Comparison of ENCODE assay signal across 15 cellular contexts in the genomic region with DNA sequence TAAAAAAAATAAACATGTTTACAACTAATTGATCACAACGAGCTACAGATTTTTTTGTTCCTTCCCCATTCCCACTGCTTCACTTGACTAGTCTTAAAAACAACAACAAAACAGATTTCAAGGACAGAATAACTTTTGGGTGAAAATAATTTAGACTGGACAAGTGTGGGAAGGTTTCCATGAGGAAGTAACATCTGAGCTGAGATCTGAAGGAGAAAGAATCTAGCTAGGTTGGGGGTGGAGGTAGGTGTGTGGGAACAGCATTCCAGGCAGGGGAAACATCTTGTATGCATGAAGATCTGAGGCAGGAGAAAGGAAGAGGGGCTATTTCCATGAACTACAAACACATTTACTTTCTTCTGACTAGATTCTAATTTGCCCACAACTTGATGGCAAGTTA. TPM values are rescaled to one million over a fixed set of nuclear protein-coding genes. Genes with fewer than 3 reads are reported as not detected.
DNase-seq lines count a peak whose midpoint lies in the region; ATAC-seq and TF ChIP-seq lines count a peak whose summit lies in the region.
"Had no signal": no experiment of that assay in that cellular context is flagged by ENCODE, and none has a peak within 500 bp of the region (broad histone marks: within the 10 kb centered on the region; RNA-seq: fewer than 3 reads in every experiment).

No MANE protein-coding gene starts in this region.

- H3K9ac ChIP-seq in endodermal cell (ENCODE audit: extremely low read depth, low read length, poor library complexity, severe bottlenecking) = no peak overlapping the region
- H3K9ac ChIP-seq: parathyroid adenoma had no signal

- TF ChIP-seq CTCF in CD4-positive, alpha-beta T cell (IDR thresholded peaks at IDR 0.05) = no peak
- TF ChIP-seq CTCF in HFFc6 (IDR thresholded peaks at IDR 0.05) (no peak), endodermal cell (conservative IDR thresholded peaks at IDR 0.05) (no peak), osteoblast (IDR thresholded peaks at IDR 0.05; ENCODE audit: extremely low read depth, low read depth, low read length) (no peak), breast epithelium (IDR thresholded peaks at IDR 0.05) (no peak)

- H3K36me3 Mint-ChIP-seq in CD4-positive, alpha-beta T cell (ENCODE audit: low read depth) = peaks cover 84% of the 10 kb centered on the region
- H3K36me3 Mint-ChIP-seq in HFFc6 (ENCODE audit: low read depth) (peaks cover 19% of the 10 kb centered on the region), endodermal cell (ENCODE audit: low read depth) (peaks cover 52% of the 10 kb centered on the region)

- CTCF ChIA-PET in CD4-positive, alpha-beta T cell (lab: Charles Lee) = interaction anchor here (0.6 to 8.8 kb wide), 8 partner anchors 8 to 335 kb away, joined by 3 to 91 read pairs (median 4); a partner anchor contains a TSS

- no peak for ATAC-seq in CD4-positive, alpha-beta T cell (ENCODE audit: poor library complexity)
- no peak for ATAC-seq in HG02840 (IDR thresholded peaks at IDR 0.05; ENCODE audit: low FRiP score, unreplicated experiment)

- peaks cover 69% of the 10 kb centered on the region for H3K79me2 ChIP-seq in osteoblast (ENCODE audit: insufficient read depth, low read length)

- H3K36me3 ChIP-seq in endodermal cell (ENCODE audit: control insufficient read depth, insufficient read depth, low read length) (peaks cover 81% of the 10 kb centered on the region), osteoblast (ENCODE audit: insufficient read depth, low read length) (peaks cover 35% of the 10 kb centered on the region), breast epithelium (no peaks in the 10 kb centered on the region)

- no peak overlapping the region for H3K4me3 Mint-ChIP-seq in CD4-positive, alpha-beta T cell
- no peak overlapping the region for H3K4me3 Mint-ChIP-seq in HFFc6
- H3K4me3 Mint-ChIP-seq in endodermal cell = no peak overlapping the region

- peak overlapping the region; percentile 54 for H3K27ac Mint-ChIP-seq in CD4-positive, alpha-beta T cell
- peak overlapping the region; percentile 10 for H3K27ac Mint-ChIP-seq in HFFc6
- peak overlapping the region; percentile 28 for H3K27ac Mint-ChIP-seq in endodermal cell

- intact Hi-C loops in CD4-positive, alpha-beta T cell (cut with DNase I, micrococcal nuclease) = loop anchor here (5.0 to 10.0 kb wide), 3 partner anchors 92 to 332 kb away; a partner anchor contains a TSS
- intact Hi-C loops in breast epithelium (cut with DNase I; ENCODE audit: low total_unique reads) = no loop called here

- no peak overlapping the region for H3K4me3 ChIP-seq in endodermal cell (ENCODE audit: low read length)
- H3K4me3 ChIP-seq in osteoblast (ENCODE audit: insufficient read depth, low read length) = no peak overlapping the region
- H3K4me3 ChIP-seq in breast epithelium = no peak overlapping the region
- H3K4me3 ChIP-seq: suprapubic skin had no signal

- H3K9me3 ChIP-seq in CD4-positive, alpha-beta T cell (ENCODE audit: control insufficient read depth, low read length) = no peaks in the 10 kb centered on the region
- H3K9me3 ChIP-seq in endodermal cell (ENCODE audit: control insufficient read depth, low read length) (no peaks in the 10 kb centered on the region), osteoblast (ENCODE audit: low read depth, low read length) (no peaks in the 10 kb centered on the region), breast epithelium (no peaks in the 10 kb centered on the region)
- H3K9me3 ChIP-seq: suprapubic skin had no signal

- WGBS in endodermal cell (ENCODE audit: insufficient coverage in 1 of 2, insufficient read length in 1 of 2), 2 experiments = 100% methylated on average over 1 of the region's 1 CpG

- H3K9me3 Mint-ChIP-seq in CD4-positive, alpha-beta T cell = no peaks in the 10 kb centered on the region
- H3K9me3 Mint-ChIP-seq in HFFc6 = no peaks in the 10 kb centered on the region
- H3K9me3 Mint-ChIP-seq in endodermal cell = no peaks in the 10 kb centered on the region

- H3K27ac ChIP-seq in CD4-positive, alpha-beta T cell (ENCODE audit: low read depth, low read length) = no peak overlapping the region
- no peak overlapping the region for H3K27ac ChIP-seq in endodermal cell (ENCODE audit: low read depth, low read length)
- peak overlapping the region; percentile 41 for H3K27ac ChIP-seq in osteoblast (ENCODE audit: low read depth, low read length)
- no peak overlapping the region for H3K27ac ChIP-seq in breast epithelium
- H3K27ac ChIP-seq: parathyroid adenoma, suprapubic skin had no signal

- H2AFZ ChIP-seq in osteoblast (ENCODE audit: low read length) = no peak overlapping the region
- H2AFZ ChIP-seq: parathyroid adenoma had no signal

- peaks cover 7% of the 10 kb centered on the region for H3K4me1 ChIP-seq in endodermal cell (ENCODE audit: control insufficient read depth, insufficient read depth, low read length)
- peaks cover 4% of the 10 kb centered on the region for H3K4me1 ChIP-seq in osteoblast (ENCODE audit: insufficient read depth, low read length)
- peaks cover 0 to 10% of the 10 kb centered on the region in 2 donors for H3K4me1 ChIP-seq in breast epithelium
- H3K4me1 ChIP-seq: parathyroid adenoma had no signal

- DNase-seq in CD4-positive, alpha-beta T cell = no peak
- DNase-seq in HFFc6 = no peak
- DNase-seq in endodermal cell = no peak
- no peak for DNase-seq in osteoblast (ENCODE audit: insufficient read length, low spot score, missing footprints)
- DNase-seq in breast epithelium (ENCODE audit: low spot score in 2 of 2) = no peak
- no peak for DNase-seq in putamen (ENCODE audit: low spot score)
- DNase-seq: activated CD4-positive, CD25-positive, alpha-beta regulatory T cell; activated CD8-positive, alpha-beta memory T cell treated with anti-CD3 and anti-CD28 coated beads, Interleukin-2, amount 50 U/mL, for 48 hours; GDM1; NCI-H69; SHP77; stimulated activated CD4-positive, alpha-beta T cell treated with anti-CD3 and anti-CD28 coated beads, Interleukin-2, amount 100 ng/mL, for 48 hours had no signal

- H3K4me1 Mint-ChIP-seq in CD4-positive, alpha-beta T cell (ENCODE audit: low read depth) = peaks cover 81% of the 10 kb centered on the region
- H3K4me1 Mint-ChIP-seq in HFFc6 (ENCODE audit: low read depth) = peaks cover 10% of the 10 kb centered on the region
- peaks cover 30% of the 10 kb centered on the region for H3K4me1 Mint-ChIP-seq in endodermal cell

- POLR2A ChIA-PET in CD4-positive, alpha-beta T cell (lab: Charles Lee) = interaction anchor here (0.7 to 3.5 kb wide), 5 partner anchors 8 to 298 kb away, joined by 3 to 17 read pairs (median 5); a partner anchor contains a TSS

- H4K20me1 ChIP-seq in osteoblast (ENCODE audit: insufficient read depth, low read length) = peaks cover 11% of the 10 kb centered on the region

- H3K27me3 Mint-ChIP-seq in CD4-positive, alpha-beta T cell = no peaks in the 10 kb centered on the region
- no peaks in the 10 kb centered on the region; the same call in 1 of the 2 replicates for H3K27me3 Mint-ChIP-seq in HFFc6 (ENCODE audit: insufficient read depth)
- no peaks in the 10 kb centered on the region for H3K27me3 Mint-ChIP-seq in endodermal cell (ENCODE audit: insufficient read depth)

- H3K27me3 ChIP-seq in CD4-positive, alpha-beta T cell (ENCODE audit: control insufficient read depth, insufficient read depth, low read length) = no peaks in the 10 kb centered on the region
- H3K27me3 ChIP-seq in endodermal cell (ENCODE audit: control insufficient read depth, insufficient read depth, low read length, poor library complexity, severe bottlenecking) (no peaks in the 10 kb centered on the region), osteoblast (ENCODE audit: insufficient read depth, low read length) (no peaks in the 10 kb centered on the region), breast epithelium (no peaks in the 10 kb centered on the region)
- H3K27me3 ChIP-seq: suprapubic skin had no signal

- H3K4me2 ChIP-seq in osteoblast (ENCODE audit: insufficient read depth, low read length) = no peak overlapping the region

- TF ChIP-seq POLR2A in breast epithelium (IDR thresholded peaks at IDR 0.05) = no peak

RNA-seq across cellular contexts. Expression of a gene that starts 9.2 kb away (rescaled TPM):
- total RNA-seq in CD4-positive, alpha-beta T cell = 100 to 1,000 TPM in 1 of 2 experiments, 10 to 100 TPM in 1; 95.4 to 103 TPM
- total RNA-seq in HFFc6 (2021; fragmentation: NEBNext Ultra II Directional; extraction: Animal tissue kit (Norgen Biotek cat#: 25700)) = 10 to 100 TPM; 50.5 to 65.0 (median 63.0) TPM
- total RNA-seq in endodermal cell = 100 to 1,000 TPM; 125 to 163 TPM
- polyA plus RNA-seq in endodermal cell (2013, experiment 1 of 2) = 124 TPM
- 114 TPM for polyA plus RNA-seq in endodermal cell (2013, experiment 2 of 2)
- 22.8 and 30.6 TPM in 2 replicates for total RNA-seq in osteoblast
- 10 to 100 TPM; 42.0 to 53.9 (median 43.0) TPM for total RNA-seq in breast epithelium
